In genomic region chr7:108033776-108034497, GRCh38 we compare ENCODE assay signal across 26 cellular contexts. TPM values are rescaled to one million over a fixed set of nuclear protein-coding genes. Genes with fewer than 3 reads are reported as not detected.
"Had no signal": no experiment of that assay in that cellular context is flagged by ENCODE, and none has a peak within 500 bp of the region (broad histone marks: within the 10 kb centered on the region; RNA-seq: fewer than 3 reads in every experiment).

No MANE protein-coding gene starts in this region.

- H3K9me3 ChIP-seq: ascending aorta, esophagus squamous epithelium, heart right ventricle, left lung, lower lobe of right lung, thoracic aorta, upper lobe of left lung had no signal

- H3K4me1 ChIP-seq: heart right ventricle, left lung, lower lobe of right lung, upper lobe of left lung had no signal

- H3K27me3 ChIP-seq: ascending aorta, esophagus squamous epithelium, heart right ventricle, left lung, upper lobe of left lung had no signal

- DNase-seq: activated CD4-positive, alpha-beta memory T cell treated with anti-CD3 and anti-CD28 coated beads for 36 hours; activated CD4-positive, alpha-beta T cell treated with anti-CD3 and anti-CD28 coated beads, Interleukin-2, amount 10 ng/mL, durations not matched to agents 24 days and 14 days; activated CD4-positive, CD25-positive, alpha-beta regulatory T cell treated with anti-CD3 and anti-CD28 coated beads, Interleukin-2, amount 50 U/mL, for 72 hours; activated CD8-positive, alpha-beta memory T cell treated with anti-CD3 and anti-CD28 coated beads, Interleukin-2, amount 50 U/mL, for 4 hours; activated gamma-delta T cell; activated naive CD4-positive, alpha-beta T cell treated with anti-CD3 and anti-CD28 coated beads, Interleukin-2, amount 10 ng/mL, durations not matched to agents 7 days and 5 days; activated naive CD8-positive, alpha-beta T cell treated with anti-CD3 and anti-CD28 coated beads, Interleukin-2, amount 10 ng/mL, durations not matched to agents 7 days and 5 days; activated T-cell treated with anti-CD3 and anti-CD28 coated beads, Interleukin-2, amount 50 U/mL, for 1 hour; esophagus squamous epithelium; foreskin melanocyte; heart right ventricle; left lung; lower lobe of right lung; mesenchymal stem cell; stimulated activated CD4-positive, alpha-beta T cell treated with anti-CD3 and anti-CD28 coated beads, Interleukin-12 subunit alpha, Interleukin-12 subunit beta, amount 100 ng/mL, for 4 hours; stimulated activated CD4-positive, alpha-beta T cell treated with anti-CD3 and anti-CD28 coated beads, Interleukin-4, amount 100 ng/mL, for 1 hour; T-helper 9 cell; upper lobe of left lung; WERI-Rb-1 had no signal

- ATAC-seq: heart right ventricle; left lung; lower lobe of right lung; sciatic nerve; stimulated activated effector memory CD8-positive, alpha-beta T cell treated with anti-CD3 and anti-CD28 coated beads, Interleukin-12 subunit alpha, Interleukin-12 subunit beta, amount 100 ng/mL, for 72 hours had no signal

- FAIRE-seq: TTC549 had no signal

- H3K27ac ChIP-seq: ascending aorta, esophagus squamous epithelium, heart right ventricle, left lung, lower lobe of right lung, skin epidermis, thoracic aorta, upper lobe of left lung, WERI-Rb-1 had no signal

- H3K4me3 ChIP-seq: ascending aorta, esophagus squamous epithelium, heart right ventricle, left lung, lower lobe of right lung, skin epidermis, thoracic aorta, upper lobe of left lung had no signal

- H3K36me3 ChIP-seq: ascending aorta, esophagus squamous epithelium, heart right ventricle, left lung, lower lobe of right lung, thoracic aorta, upper lobe of left lung, WERI-Rb-1 had no signal

RNA-seq across cellular contexts. Expression of gene LAMB1, which starts 31.0 kb away (rescaled TPM):
- total RNA-seq: activated CD4-positive, alpha-beta memory T cell treated with anti-CD3 and anti-CD28 coated beads for 36 hours; activated CD4-positive, alpha-beta T cell treated with anti-CD3 and anti-CD28 coated beads, Interleukin-2, amount 10 ng/mL, durations not matched to agents 24 days and 14 days; activated naive CD8-positive, alpha-beta T cell treated with anti-CD3 and anti-CD28 coated beads, Interleukin-2, amount 10 ng/mL, durations not matched to agents 7 days and 5 days; activated T-helper 1 cell treated with anti-CD3 and anti-CD28 coated beads, Interleukin-12 subunit alpha, Interleukin-12 subunit beta, Interleukin-2, Interleukin-4 antibody, amounts not matched to agents 30 ng/mL and 10 ng/mL and 1 ng/mL, durations not matched to agents 14 hours and 24 hours and 36 hours had no signal
